8 cellular contexts compared by ENCODE assay signal in the genomic region with DNA sequence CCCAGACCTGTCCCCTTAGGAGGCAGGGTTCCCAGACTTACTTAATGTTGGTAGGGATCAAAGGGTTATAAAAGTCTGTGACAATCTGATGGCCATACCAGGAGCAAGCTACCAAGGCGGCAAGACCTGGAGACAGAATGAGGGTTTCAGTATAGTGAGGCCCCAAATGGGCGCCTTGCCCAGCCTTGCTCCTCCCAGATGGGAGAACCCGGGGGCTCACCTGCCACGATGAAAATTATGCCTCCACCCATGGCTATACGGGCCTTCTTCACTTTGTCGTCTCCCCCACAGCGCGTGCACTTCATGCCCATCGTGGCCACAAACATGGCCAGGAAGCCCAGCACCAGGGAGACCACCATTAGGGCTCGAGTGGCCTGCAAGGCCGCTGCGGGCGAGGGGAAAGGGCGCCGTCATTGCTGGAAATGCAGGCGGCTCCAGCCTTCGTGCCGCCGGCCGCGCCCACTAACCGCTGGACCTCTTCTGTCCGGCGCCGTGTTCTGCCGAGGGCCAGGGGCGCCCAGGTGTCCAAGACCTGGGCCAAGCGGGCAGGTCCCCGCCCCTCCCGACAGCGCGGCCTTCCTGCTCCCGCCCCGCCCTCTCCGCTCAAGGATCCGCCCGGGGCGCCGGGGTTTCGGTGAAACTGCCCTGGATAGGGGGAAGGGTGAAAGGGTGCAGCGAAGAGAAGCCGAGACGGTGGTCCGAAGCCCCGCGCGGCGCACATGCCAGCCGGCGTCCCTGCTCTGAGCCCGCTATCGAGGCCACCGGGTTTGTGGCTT. TPM values are rescaled to one million over a fixed set of nuclear protein-coding genes. Genes with fewer than 3 reads are reported as not detected.
A peak's percentile ranks its signal among the peaks of the same experiment; 100 is the strongest.
DNase-seq lines count a peak whose midpoint lies in the region; ATAC-seq lines count a peak whose summit lies in the region.

No MANE protein-coding gene starts in this region.

- peaks cover 0 to 30% (median 14%) of the 10 kb centered on the region in 5 donors for H3K27me3 Mint-ChIP-seq in naive thymus-derived CD4-positive, alpha-beta T cell

- CTCF ChIA-PET in naive thymus-derived CD4-positive, alpha-beta T cell (lab: Charles Lee): interaction anchor here (0.6 kb wide), 1 partner anchor 670 kb away, joined by 3 read pairs; no protein-coding TSS in a partner anchor

- DNase-seq in NCI-H2107 (lab: John Stamatoyannopoulos, UW) (peak; percentile 30), NCI-H2107 treated with DMSO at 0.1 percent for 48 hours (lab: John Stamatoyannopoulos, UW; ENCODE audit: unreplicated experiment) (no peak), SW480 (ENCODE audit: low spot score) (peak; percentile 74), epidermal melanocyte (ENCODE audit: insufficient read length, low spot score) (peak; percentile 54), amniotic stem cell (lab: John Stamatoyannopoulos, UW) (no peak), SKM-1 (lab: John Stamatoyannopoulos, UW; ENCODE audit: unreplicated experiment) (no peak)
- DNase-seq in naive thymus-derived CD4-positive, alpha-beta T cell: peak in 1 of 9 donors; percentile 28

- H3K4me3 ChIP-seq in naive thymus-derived CD4-positive, alpha-beta T cell (ENCODE audit: low read length): peak overlapping the region; percentile 59

- peak overlapping the region; percentile 68 for H3K27ac ChIP-seq in naive thymus-derived CD4-positive, alpha-beta T cell (ENCODE audit: low read depth, low read length)

- peaks cover 0 to 2% (median 0%) of the 10 kb centered on the region in 11 donors for H3K9me3 Mint-ChIP-seq in naive thymus-derived CD4-positive, alpha-beta T cell

- H3K9me3 ChIP-seq in naive thymus-derived CD4-positive, alpha-beta T cell (ENCODE audit: control insufficient read depth in 2 of 3, low read length in 3 of 3): no peaks in the 10 kb centered on the region

- peak; percentile 63 for ATAC-seq in naive thymus-derived CD4-positive, alpha-beta T cell
- no peak for ATAC-seq in HG03139 (IDR thresholded peaks at IDR 0.05; ENCODE audit: unreplicated experiment)

- no peaks in the 10 kb centered on the region for H3K27me3 ChIP-seq in naive thymus-derived CD4-positive, alpha-beta T cell (ENCODE audit: control insufficient read depth in 2 of 2, insufficient read depth in 2 of 2, low read length in 2 of 2)

- peaks cover 13 to 19% of the 10 kb centered on the region in 2 donors for H3K4me1 ChIP-seq in naive thymus-derived CD4-positive, alpha-beta T cell (ENCODE audit: control insufficient read depth in 2 of 2, insufficient read depth in 2 of 2, low read length in 2 of 2)

- H3K4me3 Mint-ChIP-seq in naive thymus-derived CD4-positive, alpha-beta T cell: peak overlapping the region; percentile 49 to 87 (median 73)

- H3K4me1 Mint-ChIP-seq in naive thymus-derived CD4-positive, alpha-beta T cell: peaks cover 18 to 36% (median 28%) of the 10 kb centered on the region in 7 donors

- peaks cover 0 to 30% (median 0%) of the 10 kb centered on the region in 3 experiments for H3K36me3 ChIP-seq in naive thymus-derived CD4-positive, alpha-beta T cell (ENCODE audit: control insufficient read depth in 2 of 3, insufficient read depth in 3 of 3, low read length in 3 of 3)

- intact Hi-C loops in naive thymus-derived CD4-positive, alpha-beta T cell (cut with micrococcal nuclease): loop anchor here (1.0 kb wide), 2 partner anchors 8 to 21 kb away; a partner anchor contains a TSS

- H3K27ac Mint-ChIP-seq in naive thymus-derived CD4-positive, alpha-beta T cell: peak overlapping the region in 7 of 9 donors; percentile 42 to 75 (median 68)

- H3K36me3 Mint-ChIP-seq in naive thymus-derived CD4-positive, alpha-beta T cell: peaks cover 0 to 13% (median 6%) of the 10 kb centered on the region in 5 donors

- POLR2A ChIA-PET in naive thymus-derived CD4-positive, alpha-beta T cell (lab: Charles Lee): interaction anchor here (0.7 to 1.2 kb wide), 4 partner anchors 21 to 176 kb away, joined by 3 to 5 read pairs (median 4); a partner anchor contains a TSS

RNA-seq across cellular contexts. Expression of a gene that starts 1.5 kb away (rescaled TPM):
- total RNA-seq in naive thymus-derived CD4-positive, alpha-beta T cell: 1 to 10 TPM in 2 of 5 experiments, under 1 TPM in 3; 0.29 to 3.8 (median 0.81) TPM
- polyA plus RNA-seq in naive thymus-derived CD4-positive, alpha-beta T cell: 1 to 10 TPM; 1.7 to 2.9 TPM

RNA-seq across cellular contexts. Expression of a gene that starts 8.8 kb away (rescaled TPM):
- 10 to 100 TPM; 26.9 to 49.1 (median 32.9) TPM for total RNA-seq in naive thymus-derived CD4-positive, alpha-beta T cell
- 10 to 100 TPM; 60.4 to 89.9 TPM for polyA plus RNA-seq in naive thymus-derived CD4-positive, alpha-beta T cell

RNA-seq across cellular contexts. Expression of a gene that starts 9.3 kb away (rescaled TPM):
- total RNA-seq in naive thymus-derived CD4-positive, alpha-beta T cell: 100 to 1,000 TPM in 4 of 5 experiments, 10 to 100 TPM in 1; 96.8 to 173 (median 133) TPM
- polyA plus RNA-seq in naive thymus-derived CD4-positive, alpha-beta T cell: 10 to 100 TPM; 38.3 to 45.4 TPM

RNA-seq across cellular contexts. Expression of a gene that starts 18.5 kb away (rescaled TPM):
- 100 to 1,000 TPM; 214 to 427 (median 286) TPM for total RNA-seq in naive thymus-derived CD4-positive, alpha-beta T cell
- 100 to 1,000 TPM; 656 to 950 TPM for polyA plus RNA-seq in naive thymus-derived CD4-positive, alpha-beta T cell

RNA-seq across cellular contexts. Expression of a gene that starts 20.7 kb away (rescaled TPM):
- total RNA-seq in naive thymus-derived CD4-positive, alpha-beta T cell: not detected
- polyA plus RNA-seq in naive thymus-derived CD4-positive, alpha-beta T cell: not detected

Comparison
In these comparisons a context has a peak if more than half of its experiments do, and no peak if none do; other contexts are left out.
1. DNase-seq: peak in NCI-H2107 (single experiment), SW480 (single experiment) and epidermal melanocyte (single experiment); none in NCI-H2107 treated with DMSO at 0.1 percent for 48 hours (single experiment), amniotic stem cell (single experiment) and SKM-1 (single experiment).